31 cellular contexts compared by ENCODE assay signal in genomic region chr2:43460141-43460540, GRCh38.
DNase-seq lines count a peak whose midpoint lies in the region; ATAC-seq and TF ChIP-seq lines count a peak whose summit lies in the region.
"Had no signal": no experiment of that assay in that cellular context is flagged by ENCODE, and none has a peak within 500 bp of the region (broad histone marks: within the 10 kb centered on the region; RNA-seq: fewer than 3 reads in every experiment).

No MANE protein-coding gene starts in this region.

- H3K4me1 Mint-ChIP-seq in CD14-positive monocyte: peaks cover 70% of the 10 kb centered on the region
- peaks cover 9% of the 10 kb centered on the region for H3K4me1 Mint-ChIP-seq in activated CD8-positive, alpha-beta T cell treated with anti-CD3 and anti-CD28 coated beads for 36 hours (ENCODE audit: low read depth)

- peak overlapping the region in 6 of 7 donors; percentile 8 to 92 (median 80) for H3K27ac Mint-ChIP-seq in CD14-positive monocyte
- H3K27ac Mint-ChIP-seq in activated CD8-positive, alpha-beta T cell treated with anti-CD3 and anti-CD28 coated beads for 36 hours: no peak overlapping the region
- H3K27ac Mint-ChIP-seq: activated CD8-positive, alpha-beta T cell treated with anti-CD3 and anti-CD28 coated beads, Interleukin-2, amount 10 ng/mL, durations not matched to agents 7 days and 5 days; stimulated activated naive B cell treated with anti-CD40 and anti-IgM and Interleukin-4, amounts not matched to agents 10 μg/mL and 1 μg/mL and 100 μg/mL, for 72 hours; T-helper 1 cell treated with Interleukin-12 subunit alpha and Interleukin-12 subunit beta and Interleukin-4 antibody, amounts not matched to agents 30 μg/mL and 1 μg/mL, for 36 hours had no signal

- intact Hi-C loops in CD14-positive monocyte (cut with micrococcal nuclease): loop anchor here in 1 of 2 donors (5.0 kb wide), 1 partner anchor 33 kb away; no protein-coding TSS in a partner anchor
- intact Hi-C loops in PC-9 (cut with micrococcal nuclease; ENCODE audit: unreplicated experiment): no loop called here
- intact Hi-C loops in lower lobe of right lung (cut with DNase I): no loop called here
- intact Hi-C loops in activated CD8-positive, alpha-beta T cell treated with anti-CD3 and anti-CD28 coated beads for 36 hours (cut with micrococcal nuclease): no loop called here

- H3K36me3 Mint-ChIP-seq in CD14-positive monocyte: peaks cover 3 to 15% of the 10 kb centered on the region in 2 donors
- H3K36me3 Mint-ChIP-seq in activated CD8-positive, alpha-beta T cell treated with anti-CD3 and anti-CD28 coated beads for 36 hours (ENCODE audit: low read depth): peaks cover 8% of the 10 kb centered on the region

- TF ChIP-seq CTCF in CD14-positive monocyte (IDR thresholded peaks at IDR 0.05) (no peak), PC-9 (conservative IDR thresholded peaks at IDR 0.05) (no peak), lower lobe of right lung (IDR thresholded peaks at IDR 0.05) (no peak)
- no peak for TF ChIP-seq CTCF in activated CD8-positive, alpha-beta T cell treated with anti-CD3 and anti-CD28 coated beads for 36 hours (IDR thresholded peaks at IDR 0.05)

- no peaks in the 10 kb centered on the region for H4K20me1 ChIP-seq in PC-9 (ENCODE audit: insufficient read depth)
- H4K20me1 ChIP-seq: BLaER1 had no signal

- POLR2A ChIA-PET in PC-9 (lab: Charles Lee; ENCODE audit: unreplicated experiment): interaction anchor here (0.6 kb wide), 1 partner anchor 136 kb away, joined by 9 read pairs; no protein-coding TSS in a partner anchor
- POLR2A ChIA-PET in activated CD8-positive, alpha-beta T cell treated with anti-CD3 and anti-CD28 coated beads for 36 hours (lab: Charles Lee): interaction anchor here (0.7 kb wide), 1 partner anchor 33 kb away, joined by 3 read pairs; no protein-coding TSS in a partner anchor

- no peak for DNase-seq in CD14-positive monocyte (ENCODE audit: low spot score)
- no peak for DNase-seq in PC-9
- no peak for DNase-seq in lower lobe of right lung
- no peak for DNase-seq in activated CD8-positive, alpha-beta T cell treated with anti-CD3 and anti-CD28 coated beads for 36 hours
- DNase-seq: ACHN; activated CD4-positive, alpha-beta T cell treated with anti-CD3 and anti-CD28 coated beads for 1 hour; activated CD8-positive, alpha-beta T cell treated with anti-CD3 and anti-CD28 coated beads, Interleukin-2, amount 10 ng/mL, durations not matched to agents 7 days and 5 days; activated effector memory CD4-positive, alpha-beta T cell treated with Interleukin-2 at 50 U/mL for 16 hours; activated T-cell treated with anti-CD3 and anti-CD28 coated beads for 4 hours; caudate nucleus; COR-L47; DMS79; GF-D8; H7; NCI-H1417 treated with DMSO at 0.1 percent for 48 hours; NCI-H2081 treated with DMSO at 0.1 percent for 48 hours; NCI-H774; right lobe of liver; stimulated activated CD4-positive, alpha-beta T cell treated with anti-CD3 and anti-CD28 coated beads, Interleukin-4, amount 100 ng/mL, for 4 hours; stimulated activated naive B cell treated with anti-CD40 and anti-IgM and Interleukin-4, amounts not matched to agents 10 μg/mL and 1 μg/mL and 100 μg/mL, for 72 hours had no signal

- no peaks in the 10 kb centered on the region for H3K9me3 Mint-ChIP-seq in CD14-positive monocyte
- H3K9me3 Mint-ChIP-seq in activated CD8-positive, alpha-beta T cell treated with anti-CD3 and anti-CD28 coated beads for 36 hours: no peaks in the 10 kb centered on the region
- H3K9me3 Mint-ChIP-seq: stimulated activated naive B cell treated with anti-CD40 and anti-IgM and Interleukin-4, amounts not matched to agents 10 μg/mL and 1 μg/mL and 100 μg/mL, for 72 hours; T-helper 1 cell treated with Interleukin-12 subunit alpha and Interleukin-12 subunit beta and Interleukin-4 antibody, amounts not matched to agents 30 μg/mL and 1 μg/mL, for 36 hours had no signal

- ATAC-seq in lower lobe of right lung (no peak), HG03378 (IDR thresholded peaks at IDR 0.05; ENCODE audit: unreplicated experiment) (no peak), HG03039 (IDR thresholded peaks at IDR 0.05; ENCODE audit: unreplicated experiment) (no peak), HG03565 (IDR thresholded peaks at IDR 0.05; ENCODE audit: unreplicated experiment) (no peak)
- no peak for ATAC-seq in activated CD8-positive, alpha-beta T cell treated with anti-CD3 and anti-CD28 coated beads for 36 hours
- ATAC-seq: activated CD8-positive, alpha-beta T cell treated with anti-CD3 and anti-CD28 coated beads, Interleukin-2, amount 10 ng/mL, durations not matched to agents 7 days and 5 days; K562 had no signal

- H3K27me3 Mint-ChIP-seq in CD14-positive monocyte (ENCODE audit: low read depth in 3 of 3): no peaks in the 10 kb centered on the region
- H3K27me3 Mint-ChIP-seq in activated CD8-positive, alpha-beta T cell treated with anti-CD3 and anti-CD28 coated beads for 36 hours: no peaks in the 10 kb centered on the region
- H3K27me3 Mint-ChIP-seq: activated naive CD8-positive, alpha-beta T cell; stimulated activated naive B cell treated with anti-CD40 and anti-IgM and Interleukin-4, amounts not matched to agents 10 μg/mL and 1 μg/mL and 100 μg/mL, for 72 hours had no signal

- H3K9me2 ChIP-seq in PC-9 (ENCODE audit: insufficient read depth): no peaks in the 10 kb centered on the region

- no peak overlapping the region for H2AFZ ChIP-seq in PC-9
- H2AFZ ChIP-seq: parathyroid adenoma had no signal

- H3K4me1 ChIP-seq in PC-9 (replicated peaks; ENCODE audit: insufficient read depth) (peaks cover 100% of the 10 kb centered on the region), lower lobe of right lung (peaks cover 96% of the 10 kb centered on the region), subcutaneous abdominal adipose tissue (ENCODE audit: control insufficient read depth in 5 of 5, insufficient read depth in 5 of 5, low read length in 5 of 5) (peaks cover 11 to 87% (median 81%) of the 10 kb centered on the region in 5 donors)
- H3K4me1 ChIP-seq: BLaER1 had no signal

- CTCF ChIA-PET in PC-9 (lab: Charles Lee): interaction anchor here (0.7 kb wide), 1 partner anchor 24 kb away, joined by 3 read pairs; no protein-coding TSS in a partner anchor
- CTCF ChIA-PET in activated CD8-positive, alpha-beta T cell treated with anti-CD3 and anti-CD28 coated beads for 36 hours (lab: Charles Lee): interaction anchor here (1.2 to 2.1 kb wide), 3 partner anchors 14 to 117 kb away, joined by 3 to 6 read pairs (median 3); no protein-coding TSS in a partner anchor

- peak overlapping the region; percentile 65; the same call in 1 of the 2 replicates for H3K4me2 ChIP-seq in PC-9
- H3K4me2 ChIP-seq: BLaER1 had no signal

- H3K9me3 ChIP-seq in PC-9 (ENCODE audit: insufficient read depth, low read depth): no peaks in the 10 kb centered on the region
- no peaks in the 10 kb centered on the region for H3K9me3 ChIP-seq in lower lobe of right lung
- H3K9me3 ChIP-seq in subcutaneous abdominal adipose tissue (ENCODE audit: control insufficient read depth in 5 of 5, low read length in 5 of 5): no peaks in the 10 kb centered on the region
- H3K9me3 ChIP-seq: BLaER1, MG63, right lobe of liver had no signal

- peaks cover 75% of the 10 kb centered on the region for H3F3A ChIP-seq in PC-9 (ENCODE audit: insufficient read depth, low read depth)

- H3K4me3 ChIP-seq in PC-9: no peak overlapping the region
- H3K4me3 ChIP-seq in lower lobe of right lung: no peak overlapping the region
- H3K4me3 ChIP-seq in subcutaneous abdominal adipose tissue (ENCODE audit: low read depth in 1 of 5, low read length in 5 of 5): no peak overlapping the region
- H3K4me3 ChIP-seq: BLaER1, K562, MG63, right lobe of liver had no signal

- BruUV-seq in PC-9 (replicated peaks; lab: Mats Ljungman, UMichigan): no TSS peak

- H3K27ac ChIP-seq in PC-9 (peak overlapping the region; percentile 78), lower lobe of right lung (peak overlapping the region; percentile 27), subcutaneous abdominal adipose tissue (ENCODE audit: low read depth, low read length) (peak overlapping the region; percentile 93)
- H3K27ac ChIP-seq: BLaER1, parathyroid adenoma, right lobe of liver, RWPE1 had no signal

- peaks cover 8% of the 10 kb centered on the region; the same call in 1 of the 2 replicates for H3K79me2 ChIP-seq in PC-9 (ENCODE audit: low read depth)
- H3K79me2 ChIP-seq: parathyroid adenoma had no signal

- H3K9ac ChIP-seq in subcutaneous abdominal adipose tissue (ENCODE audit: low read length in 5 of 5): peak overlapping the region in 1 of 5 donors; percentile 75
- H3K9ac ChIP-seq: BLaER1, parathyroid adenoma had no signal

- no peak overlapping the region for H3K4me3 Mint-ChIP-seq in CD14-positive monocyte
- no peak overlapping the region for H3K4me3 Mint-ChIP-seq in activated CD8-positive, alpha-beta T cell treated with anti-CD3 and anti-CD28 coated beads for 36 hours
- H3K4me3 Mint-ChIP-seq: activated CD8-positive, alpha-beta T cell treated with anti-CD3 and anti-CD28 coated beads, Interleukin-2, amount 10 ng/mL, durations not matched to agents 7 days and 5 days; activated naive CD8-positive, alpha-beta T cell; stimulated activated naive B cell treated with anti-CD40 and anti-IgM and Interleukin-4, amounts not matched to agents 10 μg/mL and 1 μg/mL and 100 μg/mL, for 72 hours; T-helper 1 cell treated with Interleukin-12 subunit alpha and Interleukin-12 subunit beta and Interleukin-4 antibody, amounts not matched to agents 30 μg/mL and 1 μg/mL, for 36 hours had no signal

- H3K36me3 ChIP-seq in PC-9 (ENCODE audit: low read depth) (peaks cover 4% of the 10 kb centered on the region), lower lobe of right lung (no peaks in the 10 kb centered on the region), subcutaneous abdominal adipose tissue (ENCODE audit: control insufficient read depth in 5 of 5, insufficient read depth in 5 of 5, low read length in 5 of 5) (no peaks in the 10 kb centered on the region)
- H3K36me3 ChIP-seq: BLaER1, MG63 had no signal

- H3K27me3 ChIP-seq in PC-9 (ENCODE audit: insufficient read depth, low read depth): no peaks in the 10 kb centered on the region
- H3K27me3 ChIP-seq in lower lobe of right lung (ENCODE audit: low read depth): no peaks in the 10 kb centered on the region
- no peaks in the 10 kb centered on the region for H3K27me3 ChIP-seq in subcutaneous abdominal adipose tissue (ENCODE audit: control insufficient read depth in 5 of 5, insufficient read depth in 4 of 5, low read length in 5 of 5)
- H3K27me3 ChIP-seq: BLaER1, MG63, right lobe of liver had no signal

Comparison
In these comparisons a context has a peak if more than half of its experiments do, and no peak if none do; other contexts are left out.
1. H3K27ac ChIP-seq: peak in every context shown above with its lines; median percentile 93 in subcutaneous abdominal adipose tissue; 78 in PC-9; 27 in lower lobe of right lung.